7 cellular contexts compared by ENCODE assay signal in the genomic region with DNA sequence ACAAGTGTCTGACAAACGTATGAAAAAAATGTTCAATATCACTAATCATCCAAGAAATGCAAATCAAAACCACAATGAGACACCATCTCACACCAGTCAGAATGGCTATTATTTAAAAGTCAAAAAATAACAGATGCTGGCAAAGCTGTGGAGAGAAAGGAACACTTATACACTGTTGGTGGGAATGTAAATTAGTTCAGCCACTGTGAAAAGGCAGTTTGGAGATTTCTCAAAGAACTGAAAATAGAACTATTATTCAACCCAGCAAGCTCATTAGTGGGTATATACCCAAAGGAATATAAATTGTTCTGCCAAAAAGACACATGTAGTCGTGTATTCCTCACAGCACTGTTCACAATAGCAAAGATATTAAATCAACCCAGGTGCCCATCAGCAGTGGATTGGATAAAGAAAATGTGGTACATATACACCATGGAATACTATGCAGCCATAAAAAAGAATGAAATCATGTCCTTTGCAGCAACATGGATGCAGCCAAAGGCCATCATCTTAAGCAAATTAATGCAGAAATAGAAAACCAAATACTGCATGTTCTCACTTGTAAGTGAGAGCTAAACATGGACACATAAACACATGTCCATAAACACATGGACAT.
DNase-seq lines count a peak whose midpoint lies in the region; ATAC-seq, FAIRE-seq and TF ChIP-seq lines count a peak whose summit lies in the region.
"Not testable (repeated sequence)": the region's sequence is repeated elsewhere in the genome, so short reads cannot be mapped to it uniquely, and the experiment has no call there.

No MANE protein-coding gene starts in this region.

- not testable (repeated sequence) for H3K36me3 ChIP-seq in HEK293 (ENCODE audit: control insufficient read depth in 2 of 2, insufficient read depth in 1 of 2, low read length in 2 of 2); GM12878 (ENCODE audit: control insufficient read depth in 2 of 2, insufficient read depth in 2 of 2, low read length in 1 of 2)

- RAD21 ChIA-PET in GM12878 (lab: Charles Lee; ENCODE audit: unreplicated experiment), result interaction anchor here (1.0 to 1.8 kb wide), 4 partner anchors 19 to 45 kb away, joined by 3 to 6 read pairs (median 4); no protein-coding TSS in a partner anchor

- TF ChIP-seq CTCF in A549 (IDR thresholded peaks at IDR 0.05); GM12865 (IDR thresholded peaks at IDR 0.05; ENCODE audit: insufficient read depth, low read depth, low read length, missing control alignments); HEK293 (tag by site-specific recombination; IDR thresholded peaks at IDR 0.05); activated B cell treated with CpG ODN at 0.5 μM for 24 hours (IDR thresholded peaks at IDR 0.05); GM12878 (IDR thresholded peaks at IDR 0.05 in 2 of 3, conservative IDR thresholded peaks at IDR 0.05 in 1 of 3; ENCODE audit: control insufficient read depth in 2 of 3, extremely low read depth in 1 of 3, insufficient read depth in 1 of 3, low read depth in 3 of 3, low read length in 3 of 3): not testable (repeated sequence)

- H3K4me1 ChIP-seq in A549 (peaks cover 27% of the 10 kb centered on the region), HEK293 (ENCODE audit: control insufficient read depth, insufficient read depth, low read length) (peaks cover 13% of the 10 kb centered on the region), GM12878 (ENCODE audit: control insufficient read depth, insufficient read depth, low read length) (peaks cover 16% of the 10 kb centered on the region)

- H2AFZ ChIP-seq in GM12878 (ENCODE audit: control insufficient read depth, low read depth, low read length), result not testable (repeated sequence)

- peak overlapping the region; percentile 8 for H3K27ac Mint-ChIP-seq in activated B cell treated with CpG ODN at 0.5 μM for 24 hours
- not testable (repeated sequence) for H3K27ac Mint-ChIP-seq in stimulated activated naive B cell treated with anti-CD40 and anti-IgM and Interleukin-4, amounts not matched to agents 10 μg/mL and 1 μg/mL and 100 μg/mL, for 72 hours

- peak overlapping the region; percentile 13 for H3K4me3 Mint-ChIP-seq in activated B cell treated with CpG ODN at 0.5 μM for 24 hours
- H3K4me3 Mint-ChIP-seq in stimulated activated naive B cell treated with anti-CD40 and anti-IgM and Interleukin-4, amounts not matched to agents 10 μg/mL and 1 μg/mL and 100 μg/mL, for 72 hours, result not testable (repeated sequence)

- not testable (repeated sequence) for TF ChIP-seq EP300 in A549 (IDR thresholded peaks at IDR 0.05); GM12878 (IDR thresholded peaks at IDR 0.05; ENCODE audit: borderline replicate concordance in 1 of 2, control insufficient read depth in 1 of 2, low read depth in 2 of 2, low read length in 2 of 2)

- H3K4me2 ChIP-seq in A549; GM12878 (ENCODE audit: control insufficient read depth, insufficient read depth): not testable (repeated sequence)

- not testable (repeated sequence) for DNase-seq in A549 (ENCODE audit: low read depth in 1 of 2, low spot score in 1 of 2); activated B cell treated with CpG ODN at 0.5 μM for 24 hours; GM12878 (ENCODE audit: low read depth, low spot score); stimulated activated naive B cell treated with anti-CD40 and anti-IgM and Interleukin-4, amounts not matched to agents 10 μg/mL and 1 μg/mL and 100 μg/mL, for 72 hours
- peak; percentile 45 for DNase-seq in GM12865 (ENCODE audit: low read depth)
- DNase-seq in NAMALWA (ENCODE audit: low spot score), result peak; percentile 50

- H4K20me1 ChIP-seq in GM12878 (ENCODE audit: control insufficient read depth, insufficient read depth), result not testable (repeated sequence)

- WGBS in A549 (ENCODE audit: missing lambda C conversion rate), result 77% methylated on average over 2 of the region's 2 CpGs
- 0% methylated on average over 2 of the region's 2 CpGs for WGBS in GM12878 (ENCODE audit: insufficient coverage, insufficient replicate concordance, low lambda C conversion rate, missing lambda C conversion rate)

- not testable (repeated sequence) for H3K36me3 Mint-ChIP-seq in activated B cell treated with CpG ODN at 0.5 μM for 24 hours (ENCODE audit: low read depth)
- H3K36me3 Mint-ChIP-seq in stimulated activated naive B cell treated with anti-CD40 and anti-IgM and Interleukin-4, amounts not matched to agents 10 μg/mL and 1 μg/mL and 100 μg/mL, for 72 hours, result peaks cover 15 to 16% of the 10 kb centered on the region in 2 donors

- H3K9me3 Mint-ChIP-seq in activated B cell treated with CpG ODN at 0.5 μM for 24 hours, result peaks cover 20% of the 10 kb centered on the region
- peaks cover 14 to 21% of the 10 kb centered on the region in 2 donors for H3K9me3 Mint-ChIP-seq in stimulated activated naive B cell treated with anti-CD40 and anti-IgM and Interleukin-4, amounts not matched to agents 10 μg/mL and 1 μg/mL and 100 μg/mL, for 72 hours

- CTCF ChIA-PET in A549 (lab: Yijun Ruan, JAX), result interaction anchor here (0.8 to 20.4 kb wide), 13 partner anchors 8 to 921 kb away, joined by 3 to 228 read pairs (median 3); no protein-coding TSS in a partner anchor
- CTCF ChIA-PET in HEK293 (lab: Yijun Ruan, JAX), result interaction anchor here (0.5 to 18.0 kb wide), 35 partner anchors 9 to 1251 kb away, joined by 3 to 181 read pairs (median 3); no protein-coding TSS in a partner anchor
- CTCF ChIA-PET in activated B cell treated with CpG ODN at 0.5 μM for 24 hours (lab: Charles Lee), result interaction anchor here (0.9 to 2.5 kb wide), 8 partner anchors 8 to 1037 kb away, joined by 3 to 9 read pairs (median 4); no protein-coding TSS in a partner anchor
- CTCF ChIA-PET in GM12878 (lab: Yijun Ruan, JAX), result interaction anchor here (0.6 to 3.4 kb wide), 10 partner anchors 8 to 535 kb away, joined by 3 to 18 read pairs (median 6); no protein-coding TSS in a partner anchor

- H3K9ac ChIP-seq in GM12878 (ENCODE audit: control insufficient read depth, insufficient read depth, low read length), result not testable (repeated sequence)

- SMC1A ChIA-PET in GM12878 (lab: Charles Lee; ENCODE audit: uncharacterized antibody, unreplicated experiment), result interaction anchor here (0.8 to 2.5 kb wide), 5 partner anchors 9 to 26 kb away, joined by 3 to 9 read pairs (median 6); no protein-coding TSS in a partner anchor

- ATAC-seq in A549, result not testable (repeated sequence)
- peak; percentile 47 for ATAC-seq in activated B cell treated with CpG ODN at 0.5 μM for 24 hours (ENCODE audit: low read depth)
- peak; percentile 49 for ATAC-seq in GM12878
- ATAC-seq in stimulated activated naive B cell treated with anti-CD40 and anti-IgM and Interleukin-4, amounts not matched to agents 10 μg/mL and 1 μg/mL and 100 μg/mL, for 72 hours (replicated peaks), result peak; percentile 15 to 29

- H3K27me3 ChIP-seq in GM12878 (replicated peaks in 1 of 2; ENCODE audit: control insufficient read depth in 2 of 2, insufficient read depth in 2 of 2, low read length in 1 of 2), result not testable (repeated sequence)

- H3K9me3 ChIP-seq in A549 (peaks cover 32% of the 10 kb centered on the region), GM12878 (replicated peaks; ENCODE audit: control insufficient read depth, insufficient read depth, low read length) (peaks cover 13% of the 10 kb centered on the region; the same call in 2 of the 3 replicates)
- H3K9me3 ChIP-seq in HEK293 (ENCODE audit: control insufficient read depth, insufficient read depth, low read depth, low read length), result not testable (repeated sequence)

- intact Hi-C loops in activated B cell treated with CpG ODN at 0.5 μM for 24 hours (cut with micrococcal nuclease), result loop anchor here (1.0 to 2.0 kb wide), 6 partner anchors 15 to 1033 kb away; no protein-coding TSS in a partner anchor
- intact Hi-C loops in GM12878 (cut with micrococcal nuclease; ENCODE audit: unreplicated experiment), result loop anchor here (1.0 to 5.0 kb wide), 2 partner anchors 49 to 1035 kb away; no protein-coding TSS in a partner anchor

- H3K4me1 Mint-ChIP-seq in activated B cell treated with CpG ODN at 0.5 μM for 24 hours, result peaks cover 34% of the 10 kb centered on the region
- H3K4me1 Mint-ChIP-seq in stimulated activated naive B cell treated with anti-CD40 and anti-IgM and Interleukin-4, amounts not matched to agents 10 μg/mL and 1 μg/mL and 100 μg/mL, for 72 hours, result peaks cover 21 to 26% of the 10 kb centered on the region in 2 donors

- TF ChIP-seq POLR2A in A549 (IDR thresholded peaks at IDR 0.05; ENCODE audit: low read length); GM12878 (IDR thresholded peaks at IDR 0.05; ENCODE audit: low read depth, low read length): not testable (repeated sequence)

- H3K79me2 ChIP-seq in GM12878 (ENCODE audit: control insufficient read depth, insufficient read depth, low read length), result not testable (repeated sequence)

- H3K27me3 Mint-ChIP-seq in activated B cell treated with CpG ODN at 0.5 μM for 24 hours, result not testable (repeated sequence)
- H3K27me3 Mint-ChIP-seq in stimulated activated naive B cell treated with anti-CD40 and anti-IgM and Interleukin-4, amounts not matched to agents 10 μg/mL and 1 μg/mL and 100 μg/mL, for 72 hours, result peaks cover 7 to 36% of the 10 kb centered on the region in 2 donors

- not testable (repeated sequence) for H3K4me3 ChIP-seq in A549; GM12865 (ENCODE audit: low read depth, low read length); HEK293 (ENCODE audit: low read depth, low read length); GM12878

- not testable (repeated sequence) for TF ChIP-seq RAD21 in A549 (conservative IDR thresholded peaks at IDR 0.05 in 1 of 2, IDR thresholded peaks at IDR 0.05 in 1 of 2); GM12878 (IDR thresholded peaks at IDR 0.05; ENCODE audit: insufficient read depth, low read depth, low read length)

- H3K27ac ChIP-seq in A549; HEK293 (ENCODE audit: extremely low read depth, low read depth, low read length); GM12878 (ENCODE audit: control insufficient read depth, insufficient read depth): not testable (repeated sequence)

- POLR2A ChIA-PET in A549 (lab: Yijun Ruan, JAX); HEK293 (lab: Yijun Ruan, JAX); GM12878 (lab: Charles Lee): not testable (repeated sequence)
- POLR2A ChIA-PET in activated B cell treated with CpG ODN at 0.5 μM for 24 hours (lab: Charles Lee), result interaction anchor here (0.6 to 1.5 kb wide), 4 partner anchors 8 to 836 kb away, joined by 3 to 5 read pairs (median 4); no protein-coding TSS in a partner anchor

- BruUV-seq in GM12878 (replicated peaks; lab: Mats Ljungman, UMichigan), result not testable (repeated sequence)

- not testable (repeated sequence) for FAIRE-seq in A549 (lab: Jason Lieb, UNC); GM12878 (lab: Jason Lieb, UNC)

- in situ Hi-C loops in GM12878 (cut with MboI), result not testable (repeated sequence)

TF ChIP-seq in GM12878, 131 proteins besides CTCF, POLR2A, EP300 and RAD21 (continues in another document):
- TF ChIP-seq PAX5 (IDR thresholded peaks at IDR 0.05; ENCODE audit: borderline replicate concordance, low read depth, low read length), result 0 out of 2 replicates have a peak, but pooled peaks have one; percentile 12
